ENCODE assay signal across 1 cellular context in genomic region chr3:187025656-187026320, GRCh38.
TF ChIP-seq lines count a peak whose summit lies in the region.

No MANE protein-coding gene starts in this region.

TF ChIP-seq in K562, 482 proteins besides CTCF, POLR2A, EP300 and RAD21 (continued from another document):
- TF ChIP-seq ARID4B (CRISPR knock-in tag; IDR thresholded peaks at IDR 0.05) (no peak), KAT2B (IDR thresholded peaks at IDR 0.05; ENCODE audit: low read depth, low read length) (no peak), C11orf30 (IDR thresholded peaks at IDR 0.05; ENCODE audit: low read depth) (no peak), RCOR1 (IDR thresholded peaks at IDR 0.05; ENCODE audit: borderline replicate concordance in 1 of 2, low read depth in 2 of 2, low read length in 2 of 2) (peak in 1 of 2 experiments; percentile 4; a peak in 1 of 4 replicates), ZNF316 (IDR thresholded peaks at IDR 0.05) (0 out of 2 replicates have a peak, but pooled peaks have one; percentile 9), ZNF134 (CRISPR knock-in tag; conservative IDR thresholded peaks at IDR 0.05) (no peak), PHF20 (IDR thresholded peaks at IDR 0.05; ENCODE audit: partially characterized antibody) (no peak), CBFA2T3 (IDR thresholded peaks at IDR 0.05) (peak; percentile 46), DPF2 (IDR thresholded peaks at IDR 0.05) (peak; percentile 58; the same call in 1 of the 2 replicates), NCOR1 (IDR thresholded peaks at IDR 0.05) (no peak), GTF2F1 (IDR thresholded peaks at IDR 0.05; ENCODE audit: low read depth, low read length) (no peak), ARHGAP35 (IDR thresholded peaks at IDR 0.05; ENCODE audit: partially characterized antibody) (no peak), MGA (IDR thresholded peaks at IDR 0.05) (0 out of 2 replicates have a peak, but pooled peaks have one; percentile 27), SMARCA4 (IDR thresholded peaks at IDR 0.05) (peak; percentile 29; the same call in 1 of the 2 replicates), ZNF184 (CRISPR knock-in tag; IDR thresholded peaks at IDR 0.05) (no peak), SMAD2 (IDR thresholded peaks at IDR 0.05; ENCODE audit: low read depth, low read length) (no peak), ADNP (tag; IDR thresholded peaks at IDR 0.05) (no peak), E2F1 (CRISPR knock-in tag; IDR thresholded peaks at IDR 0.05) (no peak), ZC3H8 (IDR thresholded peaks at IDR 0.05) (no peak), WHSC1 (IDR thresholded peaks at IDR 0.05; ENCODE audit: low read length) (no peak), MEIS2 (IDR thresholded peaks at IDR 0.05; ENCODE audit: partially characterized antibody) (peak; percentile 92), CREB3 (tag; conservative IDR thresholded peaks at IDR 0.05; ENCODE audit: low read depth) (0 out of 2 replicates have a peak, but pooled peaks have one; percentile 19), PCBP2 (IDR thresholded peaks at IDR 0.05; ENCODE audit: low read depth, low read length, poor library complexity, severe bottlenecking) (no peak), ZNF766 (CRISPR knock-in tag; conservative IDR thresholded peaks at IDR 0.05) (peak; percentile 53; the same call in 1 of the 2 replicates), SMAD4 (CRISPR knock-in tag; conservative IDR thresholded peaks at IDR 0.05) (0 out of 2 replicates have a peak, but pooled peaks have one; percentile 21), MAFK (IDR thresholded peaks at IDR 0.05; ENCODE audit: low read length) (no peak), JUND (IDR thresholded peaks at IDR 0.05; ENCODE audit: borderline replicate concordance, low read depth, low read length) (no peak), JUND (tag; IDR thresholded peaks at IDR 0.05; ENCODE audit: borderline replicate concordance, low read depth, low read length) (peak; percentile 8; the same call in 1 of the 3 replicates), ZKSCAN1 (IDR thresholded peaks at IDR 0.05; ENCODE audit: low read depth, low read length) (no peak)
